ENCODE assay signal across 1 cellular context in genomic region chr2:118855451-118856279, GRCh38.
TF ChIP-seq lines count a peak whose summit lies in the region.

No MANE protein-coding gene starts in this region.

TF ChIP-seq in HepG2, 621 proteins besides CTCF, POLR2A, EP300 and RAD21 (continued from another document and continues in another):
- TF ChIP-seq SMAD9 (CRISPR knock-in tag; IDR thresholded peaks at IDR 0.05) (no peak), ZNF558 (CRISPR knock-in tag; IDR thresholded peaks at IDR 0.05; ENCODE audit: borderline replicate concordance) (no peak), GATAD1 (CRISPR knock-in tag; IDR thresholded peaks at IDR 0.05) (no peak), KLF11 (CRISPR knock-in tag; IDR thresholded peaks at IDR 0.05) (no peak), ZBTB49 (CRISPR knock-in tag; IDR thresholded peaks at IDR 0.05; ENCODE audit: borderline replicate concordance) (no peak), CREM (IDR thresholded peaks at IDR 0.05) (no peak), CREM (CRISPR knock-in tag; IDR thresholded peaks at IDR 0.05) (no peak), ZNF550 (CRISPR knock-in tag; IDR thresholded peaks at IDR 0.05; ENCODE audit: borderline replicate concordance) (no peak), POLR2AphosphoS2 (IDR thresholded peaks at IDR 0.05; ENCODE audit: low read depth, low read length) (no peak), ZNF720 (CRISPR knock-in tag; IDR thresholded peaks at IDR 0.05) (no peak), ZNF879 (CRISPR knock-in tag; IDR thresholded peaks at IDR 0.05) (no peak), ZNF503 (CRISPR knock-in tag; IDR thresholded peaks at IDR 0.05) (no peak), BATF2 (CRISPR knock-in tag; IDR thresholded peaks at IDR 0.05) (no peak), ZNF331 (CRISPR knock-in tag; IDR thresholded peaks at IDR 0.05) (no peak), ZNF3 (CRISPR knock-in tag; IDR thresholded peaks at IDR 0.05) (no peak), ZNF441 (CRISPR knock-in tag; IDR thresholded peaks at IDR 0.05; ENCODE audit: borderline replicate concordance) (no peak), RORA (CRISPR knock-in tag; IDR thresholded peaks at IDR 0.05) (no peak), REL (CRISPR knock-in tag; conservative IDR thresholded peaks at IDR 0.05) (no peak), SP4 (CRISPR knock-in tag; IDR thresholded peaks at IDR 0.05) (no peak), ZNF138 (CRISPR knock-in tag; IDR thresholded peaks at IDR 0.05; ENCODE audit: low read depth) (no peak), LCORL (IDR thresholded peaks at IDR 0.05) (no peak), LCORL (CRISPR knock-in tag; IDR thresholded peaks at IDR 0.05) (no peak), IRX3 (CRISPR knock-in tag; IDR thresholded peaks at IDR 0.05; ENCODE audit: borderline replicate concordance, low read depth) (no peak), ZNF431 (CRISPR knock-in tag; IDR thresholded peaks at IDR 0.05; ENCODE audit: borderline replicate concordance, low read depth) (no peak), MEIS1 (CRISPR knock-in tag; IDR thresholded peaks at IDR 0.05; ENCODE audit: borderline replicate concordance) (no peak), ZNF7 (CRISPR knock-in tag; IDR thresholded peaks at IDR 0.05) (no peak), POLR2G (IDR thresholded peaks at IDR 0.05; ENCODE audit: low read depth, low read length) (no peak), NFYB (CRISPR knock-in tag; IDR thresholded peaks at IDR 0.05) (no peak), CCAR2 (optimal IDR thresholded peaks at IDR 0.05; ENCODE audit: low read depth, low read length) (no peak), ZFP36L1 (CRISPR knock-in tag; IDR thresholded peaks at IDR 0.05) (no peak), THAP7 (CRISPR knock-in tag; IDR thresholded peaks at IDR 0.05) (no peak), SMYD3 (CRISPR knock-in tag; IDR thresholded peaks at IDR 0.05) (no peak), HMGXB3 (CRISPR knock-in tag; IDR thresholded peaks at IDR 0.05; ENCODE audit: borderline replicate concordance) (no peak), NAIF1 (CRISPR knock-in tag; IDR thresholded peaks at IDR 0.05; ENCODE audit: borderline replicate concordance) (no peak), THRA (CRISPR knock-in tag; IDR thresholded peaks at IDR 0.05; ENCODE audit: borderline replicate concordance) (peak; percentile 54; the same call in 1 of the 2 replicates), SMAD3 (CRISPR knock-in tag; IDR thresholded peaks at IDR 0.05) (0 out of 2 replicates have a peak, but pooled peaks have one; percentile 39), ZNF362 (CRISPR knock-in tag; IDR thresholded peaks at IDR 0.05; ENCODE audit: borderline replicate concordance) (no peak), PPARG (CRISPR knock-in tag; conservative IDR thresholded peaks at IDR 0.05) (0 out of 2 replicates have a peak, but pooled peaks have one; percentile 9), AGO2 (optimal IDR thresholded peaks at IDR 0.05; ENCODE audit: low read depth, low read length) (no peak), PAX8 (CRISPR knock-in tag; IDR thresholded peaks at IDR 0.05; ENCODE audit: borderline replicate concordance) (no peak), ZNF121 (CRISPR knock-in tag; IDR thresholded peaks at IDR 0.05) (no peak), HOXA9 (CRISPR knock-in tag; IDR thresholded peaks at IDR 0.05; ENCODE audit: borderline replicate concordance) (no peak), ZNF318 (CRISPR knock-in tag; IDR thresholded peaks at IDR 0.05) (no peak), ZNF724P (CRISPR knock-in tag; IDR thresholded peaks at IDR 0.05; ENCODE audit: borderline replicate concordance) (0 out of 2 replicates have a peak, but pooled peaks have one; percentile 59), ZNF570 (CRISPR knock-in tag; IDR thresholded peaks at IDR 0.05; ENCODE audit: borderline replicate concordance) (no peak), ZNF253 (CRISPR knock-in tag; IDR thresholded peaks at IDR 0.05; ENCODE audit: borderline replicate concordance) (no peak), ZNF225 (CRISPR knock-in tag; IDR thresholded peaks at IDR 0.05) (0 out of 2 replicates have a peak, but pooled peaks have one; percentile 32)
